Comparison of ENCODE assay signal across 8 cellular contexts in genomic region chr2:118202707-118203303, GRCh38.
DNase-seq lines count a peak whose midpoint lies in the region; ATAC-seq and TF ChIP-seq lines count a peak whose summit lies in the region.

No MANE protein-coding gene starts in this region.

- CTCF ChIA-PET in activated naive CD4-positive, alpha-beta T cell treated with anti-CD3 and anti-CD28 coated beads for 36 hours (lab: Charles Lee) = interaction anchor here (0.6 to 1.6 kb wide), 7 partner anchors 8 to 170 kb away, joined by 3 to 7 read pairs (median 4); no protein-coding TSS in a partner anchor

- intact Hi-C loops in activated naive CD4-positive, alpha-beta T cell treated with anti-CD3 and anti-CD28 coated beads for 36 hours (cut with micrococcal nuclease) = loop anchor here (1.0 kb wide), 1 partner anchor 652 kb away; no protein-coding TSS in a partner anchor
- intact Hi-C loops in heart left ventricle (cut with DNase I) = loop anchor here in 2 of 10 donors (10.0 kb wide), 2 partner anchors 158 to 662 kb away; no protein-coding TSS in a partner anchor

- H3K9me3 Mint-ChIP-seq in activated naive CD4-positive, alpha-beta T cell treated with anti-CD3 and anti-CD28 coated beads for 36 hours = no peaks in the 10 kb centered on the region

- TF ChIP-seq POLR2A in heart left ventricle (IDR thresholded peaks at IDR 0.05) = no peak

- ATAC-seq in HG03280 (IDR thresholded peaks at IDR 0.05; ENCODE audit: unreplicated experiment) = peak; percentile 87
- ATAC-seq in heart left ventricle = peak in 3 of 4 donors; percentile 26 to 56 (median 46)
- no peak for ATAC-seq in HG03097 (IDR thresholded peaks at IDR 0.05; ENCODE audit: low FRiP score, unreplicated experiment)

- TF ChIP-seq CTCF in heart left ventricle (IDR thresholded peaks at IDR 0.05) = peak; percentile 50 to 84 (median 64)

- H3K27me3 Mint-ChIP-seq in activated naive CD4-positive, alpha-beta T cell treated with anti-CD3 and anti-CD28 coated beads for 36 hours (ENCODE audit: low read depth) = peaks cover 19% of the 10 kb centered on the region

- no peaks in the 10 kb centered on the region for H3K36me3 ChIP-seq in heart left ventricle

- H3K4me1 ChIP-seq in heart left ventricle = no peaks in the 10 kb centered on the region

- H3K27ac Mint-ChIP-seq in activated naive CD4-positive, alpha-beta T cell treated with anti-CD3 and anti-CD28 coated beads for 36 hours = no peak overlapping the region

- peak overlapping the region; percentile 7 for H3K4me3 Mint-ChIP-seq in activated naive CD4-positive, alpha-beta T cell treated with anti-CD3 and anti-CD28 coated beads for 36 hours

- DNase-seq in DMS 273 (lab: John Stamatoyannopoulos, UW; ENCODE audit: unreplicated experiment) (peak; percentile 77), GM19240 (ENCODE audit: insufficient read length, low spot score) (peak; percentile 35), RKO (ENCODE audit: low spot score) (peak; percentile 63), heart left ventricle (no peak)
- peak; percentile 74 for DNase-seq in activated naive CD4-positive, alpha-beta T cell treated with anti-CD3 and anti-CD28 coated beads for 36 hours
- DNase-seq in stimulated activated CD4-positive, alpha-beta T cell treated with anti-CD3 and anti-CD28 coated beads, Interleukin-12 subunit alpha, Interleukin-12 subunit beta, amount 100 ng/mL, for 24 hours (ENCODE audit: low read depth in 2 of 2) = peak; percentile 24 to 50

- no peaks in the 10 kb centered on the region for H3K9me3 ChIP-seq in heart left ventricle

- peaks cover 2% of the 10 kb centered on the region for H3K4me1 Mint-ChIP-seq in activated naive CD4-positive, alpha-beta T cell treated with anti-CD3 and anti-CD28 coated beads for 36 hours (ENCODE audit: low read depth)

- 28 to 41% (median 34%) methylated on average over 8 of the region's 8 CpGs for WGBS in heart left ventricle, 4 donors

- no peaks in the 10 kb centered on the region for H3K36me3 Mint-ChIP-seq in activated naive CD4-positive, alpha-beta T cell treated with anti-CD3 and anti-CD28 coated beads for 36 hours (ENCODE audit: low read depth)

- H3K27me3 ChIP-seq in heart left ventricle = peaks cover 0 to 49% (median 6%) of the 10 kb centered on the region in 9 donors

- H3K4me3 ChIP-seq in heart left ventricle = no peak overlapping the region

- no peak overlapping the region for H3K27ac ChIP-seq in heart left ventricle

Comparison
In these comparisons a context has a peak if more than half of its experiments do, and no peak if none do; other contexts are left out.
1. DNase-seq: peak in DMS 273 (single experiment), GM19240 (single experiment), RKO (single experiment), activated naive CD4-positive, alpha-beta T cell treated with anti-CD3 and anti-CD28 coated beads for 36 hours (single experiment) and stimulated activated CD4-positive, alpha-beta T cell treated with anti-CD3 and anti-CD28 coated beads, Interleukin-12 subunit alpha, Interleukin-12 subunit beta, amount 100 ng/mL, for 24 hours (2 of 2); none in heart left ventricle (0 of 5).